In the genomic region with DNA sequence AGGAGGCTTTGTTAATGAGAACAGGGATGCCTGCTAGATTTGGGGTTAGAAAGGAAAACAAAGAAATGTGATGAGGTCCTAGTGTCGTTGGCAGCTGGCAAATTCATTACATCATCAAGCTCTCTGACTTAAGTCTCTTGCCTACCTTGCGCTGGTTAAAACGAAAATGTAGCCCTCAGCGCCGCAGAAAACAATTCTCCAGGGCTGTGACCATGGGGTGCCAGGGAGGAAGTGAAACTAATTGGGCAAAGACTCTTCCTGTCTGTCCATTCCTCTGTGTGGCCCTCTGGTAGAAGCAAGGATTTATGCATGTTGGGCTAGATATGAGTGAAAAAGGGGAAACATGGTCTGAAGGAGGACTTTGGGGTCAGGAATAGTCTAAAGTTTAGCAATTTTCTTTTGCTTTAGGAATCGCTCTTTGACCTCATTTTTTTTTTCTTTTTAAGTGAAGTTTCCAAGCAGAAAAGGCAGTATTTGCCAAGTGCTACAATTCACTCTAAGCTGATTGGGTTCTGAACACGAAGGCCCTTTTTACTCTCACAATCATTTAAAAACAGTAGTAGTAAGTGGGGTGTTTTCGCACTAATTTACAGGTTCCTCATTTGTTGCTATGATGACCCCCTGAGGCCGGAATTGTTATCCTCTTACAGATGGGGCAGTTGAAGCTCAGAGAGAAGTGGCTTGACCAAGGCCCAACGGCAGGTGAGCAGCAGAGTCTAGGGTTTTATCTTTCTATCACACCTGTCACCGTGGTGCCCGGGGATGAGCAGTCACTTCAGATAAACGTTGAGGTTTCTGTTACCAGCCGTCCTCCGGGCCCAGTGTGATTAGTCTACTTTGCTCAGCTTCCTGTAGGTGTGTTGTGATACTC, we compare ENCODE assay signal across 9 cellular contexts. TPM values are rescaled to one million over a fixed set of nuclear protein-coding genes. Genes with fewer than 3 reads are reported as not detected.
A peak's percentile ranks its signal among the peaks of the same experiment; 100 is the strongest.
DNase-seq lines count a peak whose midpoint lies in the region; ATAC-seq and TF ChIP-seq lines count a peak whose summit lies in the region.
"Had no signal": no experiment of that assay in that cellular context is flagged by ENCODE, and none has a peak within 500 bp of the region (broad histone marks: within the 10 kb centered on the region; RNA-seq: fewer than 3 reads in every experiment).

No MANE protein-coding gene starts in this region.

- DNase-seq in Ammon's horn (ENCODE audit: low spot score) (peak; percentile 62), H9 (peak; percentile 43), left lobe of liver (ENCODE audit: low spot score) (no peak), H7 (no peak), uterus (no peak), ureter (ENCODE audit: low spot score) (no peak)
- DNase-seq in activated CD4-positive, alpha-beta T cell treated with anti-CD3 and anti-CD28 coated beads, Interleukin-2, amount 50 U/mL, for 4 hours: peak; percentile 69

- no peak overlapping the region for H2AK5ac ChIP-seq in H9 (ENCODE audit: insufficient read length, low read length)

- H3K9me3 ChIP-seq in H9 (ENCODE audit: control insufficient read depth, low read depth, low read length): peaks cover 7% of the 10 kb centered on the region
- no peaks in the 10 kb centered on the region for H3K9me3 ChIP-seq in uterus

- H2BK120ac ChIP-seq in H9 (ENCODE audit: low read depth, low read length, poor library complexity, severe bottlenecking): no peak overlapping the region

- no CpG with 5 or more reads among the region's 15 CpGs for WGBS in H9 (ENCODE audit: extremely low coverage, insufficient read length, low lambda C conversion rate)

- H3K4me1 ChIP-seq in H9 (ENCODE audit: insufficient read depth, low read length) (peaks cover 10% of the 10 kb centered on the region), uterus (no peaks in the 10 kb centered on the region)

- ATAC-seq in left lobe of liver (peak; percentile 37), HG03469 (IDR thresholded peaks at IDR 0.05; ENCODE audit: unreplicated experiment) (no peak)

- no peaks in the 10 kb centered on the region for H3K27me3 ChIP-seq in H9 (ENCODE audit: insufficient read depth, low read length)
- H3K27me3 ChIP-seq in H7 (ENCODE audit: control insufficient read depth, insufficient read depth, low read length): no peaks in the 10 kb centered on the region
- no peaks in the 10 kb centered on the region for H3K27me3 ChIP-seq in uterus

- H3K4me3 ChIP-seq in H7 (ENCODE audit: insufficient read depth, low read depth, low read length) (no peak overlapping the region), uterus (no peak overlapping the region)

- no peaks in the 10 kb centered on the region; the same call in 1 of the 2 replicates for H3K27me3 Mint-ChIP-seq in H9 (ENCODE audit: low read depth)

- no peak overlapping the region for H3K9ac ChIP-seq in H9 (ENCODE audit: extremely low read depth, insufficient read length, low read length)

- H2BK20ac ChIP-seq in H9 (ENCODE audit: low read depth, low read length, poor library complexity, severe bottlenecking): no peak overlapping the region

- no peak overlapping the region for H3K23ac ChIP-seq in H9 (ENCODE audit: insufficient read length, low read depth, low read length)

- TF ChIP-seq CTCF in H9 (conservative IDR thresholded peaks at IDR 0.05): no peak; the same call in 2 of the 3 replicates
- TF ChIP-seq CTCF in uterus (IDR thresholded peaks at IDR 0.05): no peak

- no peak overlapping the region for H3K14ac ChIP-seq in H9 (ENCODE audit: insufficient read depth, low read length)

- H2BK15ac ChIP-seq in H9 (ENCODE audit: low read depth, low read length): no peak overlapping the region

- H4K5ac ChIP-seq in H9 (ENCODE audit: insufficient read length, low read depth, low read length): no peak overlapping the region

- H4K20me1 ChIP-seq in H9 (ENCODE audit: control insufficient read depth, insufficient read depth, insufficient read length): no peaks in the 10 kb centered on the region

- no peak overlapping the region for H3T11ph ChIP-seq in H9 (ENCODE audit: low read length)

- no peak overlapping the region for H4K91ac ChIP-seq in H9 (ENCODE audit: insufficient read length, low read depth, low read length)

- H2AFZ ChIP-seq in H9 (ENCODE audit: low read length): no peak overlapping the region

- no peaks in the 10 kb centered on the region for H3K23me2 ChIP-seq in H9 (ENCODE audit: insufficient read length, low read depth, low read length, poor library complexity, severe bottlenecking)

- H4K8ac ChIP-seq in H9 (replicated peaks; ENCODE audit: insufficient read length, low read depth, low read length): no peak overlapping the region

- H3K4ac ChIP-seq in H9 (ENCODE audit: low read depth, low read length): no peak overlapping the region

- peaks cover 52 to 54% of the 10 kb centered on the region in 2 experiments for H3K4me1 Mint-ChIP-seq in H9

- no peaks in the 10 kb centered on the region for H3K79me1 ChIP-seq in H9 (ENCODE audit: insufficient read depth, low read depth, low read length, poor library complexity, severe bottlenecking)

- no peak for TF ChIP-seq POLR2A in uterus (IDR thresholded peaks at IDR 0.05)

- no peaks in the 10 kb centered on the region for H3K79me2 ChIP-seq in H9 (ENCODE audit: insufficient read depth, low read length)

- H3K27ac ChIP-seq in H9 (ENCODE audit: insufficient read length, low read depth, low read length): peak overlapping the region; percentile 81
- no peak overlapping the region for H3K27ac ChIP-seq in uterus

- H3K36me3 Mint-ChIP-seq in H9 (ENCODE audit: insufficient read depth in 1 of 3, low read depth in 3 of 3): peaks cover 5 to 9% (median 8%) of the 10 kb centered on the region in 3 experiments

- no peak overlapping the region for H2BK5ac ChIP-seq in H9 (ENCODE audit: insufficient read length, low read length)

- no peaks in the 10 kb centered on the region for H3K36me3 ChIP-seq in H7 (replicated peaks; ENCODE audit: control insufficient read depth, insufficient read depth, low read length)
- no peaks in the 10 kb centered on the region for H3K36me3 ChIP-seq in uterus

- H3K4me2 ChIP-seq in H9 (ENCODE audit: insufficient read depth, insufficient read length, low read length): no peak overlapping the region

- H3K4me3 Mint-ChIP-seq in H9: no peak overlapping the region
- H3K4me3 Mint-ChIP-seq: neural crest cell had no signal

- intact Hi-C loops in uterus (cut with DNase I; ENCODE audit: low total_unique reads): loop anchor here (10.0 kb wide), 1 partner anchor 163 kb away; no protein-coding TSS in a partner anchor

- no peak overlapping the region for H2BK12ac ChIP-seq in H9 (ENCODE audit: insufficient read length, low read depth, low read length)

- H3K9me3 Mint-ChIP-seq in H9: peaks cover 8 to 16% of the 10 kb centered on the region in 2 experiments

- H3K18ac ChIP-seq in H9 (ENCODE audit: insufficient read length, low read depth, low read length): peak overlapping the region; percentile 3

- H3K27ac Mint-ChIP-seq in H9: peak overlapping the region; percentile 52 to 64 (median 60)

- no peak overlapping the region for H3K56ac ChIP-seq in H9 (ENCODE audit: insufficient read length, low read depth, low read length)

RNA-seq across cellular contexts. Expression of gene CHRNA9, which starts 27.3 kb away (rescaled TPM):
- total RNA-seq in H9 (2021): 1.2 and 1.3 TPM in 2 replicates
- not detected for total RNA-seq in left lobe of liver
- 1.6 and 2.8 TPM in 2 replicates for total RNA-seq in H7 (2014; rRNA removed; shearing (Covaris generic))
- not detected for total RNA-seq in uterus
- not detected for total RNA-seq in ureter
- total RNA-seq: neural crest cell had no signal

Comparison
In these comparisons a context has a peak if more than half of its experiments do, and no peak if none do; other contexts are left out.
1. DNase-seq: peak in Ammon's horn (single experiment), H9 (single experiment) and activated CD4-positive, alpha-beta T cell treated with anti-CD3 and anti-CD28 coated beads, Interleukin-2, amount 50 U/mL, for 4 hours (2 of 2); none in left lobe of liver (single experiment), H7 (single experiment), uterus (0 of 2) and ureter (single experiment).